ENCODE assay signal across 16 cellular contexts in genomic region chr15:46786886-46787285, GRCh38.
DNase-seq lines count a peak whose midpoint lies in the region; ATAC-seq and TF ChIP-seq lines count a peak whose summit lies in the region.
"Had no signal": no experiment of that assay in that cellular context is flagged by ENCODE, and none has a peak within 500 bp of the region (broad histone marks: within the 10 kb centered on the region; RNA-seq: fewer than 3 reads in every experiment).

No MANE protein-coding gene starts in this region.

- 68% methylated on average over 2 of the region's 2 CpGs for WGBS in hepatocyte (ENCODE audit: low lambda C conversion rate, missing lambda C conversion rate)

- H3K4me2 ChIP-seq in hepatocyte = no peak overlapping the region

- H3K4me3 ChIP-seq in GM12865 (ENCODE audit: low read depth, low read length) = no peak overlapping the region
- H3K4me3 ChIP-seq in hepatocyte = no peak overlapping the region
- H3K4me3 ChIP-seq in CD4-positive, alpha-beta memory T cell (ENCODE audit: low read length in 2 of 2) = no peak overlapping the region
- H3K4me3 ChIP-seq: SJSA1 had no signal

- H3K9me3 Mint-ChIP-seq in CD4-positive, alpha-beta memory T cell = peaks cover 0 to 17% (median 7%) of the 10 kb centered on the region in 8 donors
- H3K9me3 Mint-ChIP-seq: mesothelial cell of epicardium had no signal

- H3K36me3 ChIP-seq in hepatocyte (replicated peaks; ENCODE audit: insufficient read depth, low read depth) = no peaks in the 10 kb centered on the region
- H3K36me3 ChIP-seq in CD4-positive, alpha-beta memory T cell (ENCODE audit: insufficient read depth, low read length) = no peaks in the 10 kb centered on the region
- H3K36me3 ChIP-seq: BE2C, SJSA1 had no signal

- TF ChIP-seq CTCF in GM12865 (IDR thresholded peaks at IDR 0.05; ENCODE audit: insufficient read depth, low read depth, low read length, missing control alignments) (peak; percentile 11), hepatocyte (IDR thresholded peaks at IDR 0.05; ENCODE audit: poor library complexity) (peak; percentile 17)

- no peaks in the 10 kb centered on the region for H3K79me2 ChIP-seq in hepatocyte

- DNase-seq in COLO668 (lab: John Stamatoyannopoulos, UW; ENCODE audit: unreplicated experiment) (peak; percentile 3), GM12865 (ENCODE audit: low read depth) (peak; percentile 56), NCI-H748 (lab: John Stamatoyannopoulos, UW; ENCODE audit: unreplicated experiment) (peak; percentile 39), hepatocyte (ENCODE audit: low spot score) (peak; percentile 11)
- DNase-seq in CD4-positive, alpha-beta memory T cell = no peak
- DNase-seq: activated CD4-positive, alpha-beta memory T cell treated with anti-CD3 and anti-CD28 coated beads for 36 hours; amniotic stem cell; BE2C; immature natural killer cell; NCI-H1436 treated with DMSO at 0.1 percent for 48 hours had no signal

- H3K4me1 ChIP-seq in hepatocyte (ENCODE audit: insufficient read depth) = no peaks in the 10 kb centered on the region
- H3K4me1 ChIP-seq in CD4-positive, alpha-beta memory T cell (ENCODE audit: insufficient read depth, low read length) = no peaks in the 10 kb centered on the region
- H3K4me1 ChIP-seq: BE2C, SJSA1 had no signal

- intact Hi-C loops in CD4-positive, alpha-beta memory T cell (cut with micrococcal nuclease) = no loop called here

- H3K27me3 ChIP-seq in hepatocyte = no peaks in the 10 kb centered on the region
- no peaks in the 10 kb centered on the region for H3K27me3 ChIP-seq in CD4-positive, alpha-beta memory T cell (ENCODE audit: insufficient read depth, low read length)
- H3K27me3 ChIP-seq: BE2C, SJSA1 had no signal

- CTCF ChIA-PET in CD4-positive, alpha-beta memory T cell (lab: Charles Lee; ENCODE audit: partially characterized antibody) = no interaction called here

- H3K9me3 ChIP-seq in hepatocyte (ENCODE audit: low read depth) = no peaks in the 10 kb centered on the region
- no peaks in the 10 kb centered on the region for H3K9me3 ChIP-seq in CD4-positive, alpha-beta memory T cell (ENCODE audit: control insufficient read depth in 1 of 2, low read length in 2 of 2)
- H3K9me3 ChIP-seq: BE2C, SJSA1 had no signal

- H3K36me3 Mint-ChIP-seq in CD4-positive, alpha-beta memory T cell = no peaks in the 10 kb centered on the region
- H3K36me3 Mint-ChIP-seq: activated CD4-positive, alpha-beta memory T cell treated with anti-CD3 and anti-CD28 coated beads for 36 hours; mesothelial cell of epicardium had no signal

- H3K27me3 Mint-ChIP-seq in CD4-positive, alpha-beta memory T cell = no peaks in the 10 kb centered on the region
- H3K27me3 Mint-ChIP-seq: activated CD4-positive, alpha-beta memory T cell treated with anti-CD3 and anti-CD28 coated beads for 36 hours; activated T-helper 17 cell treated with anti-CD3 and anti-CD28 coated beads, Interleukin-2, amount 50 U/mL, for 72 hours had no signal

- H3K9me2 ChIP-seq in hepatocyte (replicated peaks; ENCODE audit: insufficient read depth) = no peaks in the 10 kb centered on the region

- H3K4me1 Mint-ChIP-seq in CD4-positive, alpha-beta memory T cell = no peaks in the 10 kb centered on the region
- H3K4me1 Mint-ChIP-seq: activated T-helper 17 cell treated with anti-CD3 and anti-CD28 coated beads, Interleukin-2, amount 50 U/mL, for 72 hours; immature natural killer cell had no signal

- H4K20me1 ChIP-seq in hepatocyte (ENCODE audit: insufficient read depth, poor library complexity, severe bottlenecking) = no peaks in the 10 kb centered on the region

- POLR2A ChIA-PET in CD4-positive, alpha-beta memory T cell (lab: Charles Lee; ENCODE audit: partially characterized antibody) = no interaction called here

- ATAC-seq in GM18861 (IDR thresholded peaks at IDR 0.05; ENCODE audit: unreplicated experiment) = no peak
- no peak for ATAC-seq in HG03378 (IDR thresholded peaks at IDR 0.05; ENCODE audit: unreplicated experiment)
- ATAC-seq in GM19395 (IDR thresholded peaks at IDR 0.05; ENCODE audit: unreplicated experiment) = no peak
- ATAC-seq: activated T-helper 17 cell treated with anti-CD3 and anti-CD28 coated beads, Interleukin-2, amount 50 U/mL, for 72 hours had no signal

- no peak overlapping the region for H3K4me3 Mint-ChIP-seq in CD4-positive, alpha-beta memory T cell
- H3K4me3 Mint-ChIP-seq: activated CD4-positive, alpha-beta memory T cell treated with anti-CD3 and anti-CD28 coated beads for 36 hours; activated T-helper 17 cell treated with anti-CD3 and anti-CD28 coated beads, Interleukin-2, amount 50 U/mL, for 72 hours; immature natural killer cell; mesothelial cell of epicardium had no signal

- no peak overlapping the region for H3K27ac Mint-ChIP-seq in CD4-positive, alpha-beta memory T cell
- H3K27ac Mint-ChIP-seq: activated CD4-positive, alpha-beta memory T cell treated with anti-CD3 and anti-CD28 coated beads for 36 hours; activated T-helper 17 cell treated with anti-CD3 and anti-CD28 coated beads, Interleukin-2, amount 50 U/mL, for 72 hours; immature natural killer cell; mesothelial cell of epicardium had no signal

- H3K27ac ChIP-seq in hepatocyte = no peak overlapping the region
- no peak overlapping the region for H3K27ac ChIP-seq in CD4-positive, alpha-beta memory T cell (ENCODE audit: low read depth, low read length)
- H3K27ac ChIP-seq: SJSA1 had no signal

- H2AFZ ChIP-seq in hepatocyte = no peak overlapping the region

Comparison
In these comparisons a context has a peak if more than half of its experiments do, and no peak if none do; other contexts are left out.
1. DNase-seq: peak in COLO668 (single experiment), GM12865 (single experiment), NCI-H748 (single experiment) and hepatocyte (single experiment); none in CD4-positive, alpha-beta memory T cell (0 of 5).